In genomic region chr9:98974994-98975712, GRCh38 we compare ENCODE assay signal across 8 cellular contexts. TPM values are rescaled to one million over a fixed set of nuclear protein-coding genes. Genes with fewer than 3 reads are reported as not detected.
DNase-seq lines count a peak whose midpoint lies in the region; ATAC-seq lines count a peak whose summit lies in the region.

No MANE protein-coding gene starts in this region.

- peaks cover 26% of the 10 kb centered on the region for H3K27me3 Mint-ChIP-seq in activated CD4-positive, alpha-beta memory T cell treated with anti-CD3 and anti-CD28 coated beads, Interleukin-2, amount 10 ng/mL, durations not matched to agents 7 days and 5 days
- peaks cover 14% of the 10 kb centered on the region for H3K27me3 Mint-ChIP-seq in memory B cell

- ATAC-seq in GM19023 (IDR thresholded peaks at IDR 0.05; ENCODE audit: unreplicated experiment) (peak; percentile 86), HG03175 (IDR thresholded peaks at IDR 0.05; ENCODE audit: unreplicated experiment) (peak; percentile 92), memory B cell (ENCODE audit: low read depth) (peak; percentile 93)

- H3K9me3 Mint-ChIP-seq in activated CD4-positive, alpha-beta memory T cell treated with anti-CD3 and anti-CD28 coated beads, Interleukin-2, amount 10 ng/mL, durations not matched to agents 7 days and 5 days: no peaks in the 10 kb centered on the region
- no peaks in the 10 kb centered on the region for H3K9me3 Mint-ChIP-seq in memory B cell

- DNase-seq in AML-193 (lab: John Stamatoyannopoulos, UW) (peak; percentile 24 to 25), NCI-H524 (lab: John Stamatoyannopoulos, UW) (peak; percentile 69 to 85), memory B cell (ENCODE audit: low spot score in 2 of 2) (peak; percentile 79 to 86)
- peak; percentile 82 for DNase-seq in activated CD4-positive, alpha-beta memory T cell treated with anti-CD3 and anti-CD28 coated beads, Interleukin-2, amount 10 ng/mL, durations not matched to agents 7 days and 5 days
- peak; percentile 70 for DNase-seq in effector CD4-positive, alpha-beta T cell
- DNase-seq in stimulated activated CD8-positive, alpha-beta memory T cell treated with anti-CD3 and anti-CD28 coated beads, Interleukin-12 subunit alpha, Interleukin-12 subunit beta, amount 100 ng/mL, for 1 hour (ENCODE audit: low read depth): peak; percentile 68

- POLR2A ChIA-PET in activated CD4-positive, alpha-beta memory T cell treated with anti-CD3 and anti-CD28 coated beads, Interleukin-2, amount 10 ng/mL, durations not matched to agents 7 days and 5 days (lab: Charles Lee): interaction anchor here (0.6 kb wide), 1 partner anchor 118 kb away, joined by 3 read pairs; no protein-coding TSS in a partner anchor

- H3K27ac Mint-ChIP-seq in activated CD4-positive, alpha-beta memory T cell treated with anti-CD3 and anti-CD28 coated beads, Interleukin-2, amount 10 ng/mL, durations not matched to agents 7 days and 5 days: no peak overlapping the region
- H3K27ac Mint-ChIP-seq in memory B cell: no peak overlapping the region

- peaks cover 8% of the 10 kb centered on the region for H3K4me1 Mint-ChIP-seq in activated CD4-positive, alpha-beta memory T cell treated with anti-CD3 and anti-CD28 coated beads, Interleukin-2, amount 10 ng/mL, durations not matched to agents 7 days and 5 days
- H3K4me1 Mint-ChIP-seq in memory B cell: peaks cover 5% of the 10 kb centered on the region

- CTCF ChIA-PET in activated CD4-positive, alpha-beta memory T cell treated with anti-CD3 and anti-CD28 coated beads, Interleukin-2, amount 10 ng/mL, durations not matched to agents 7 days and 5 days (lab: Charles Lee): interaction anchor here (0.6 to 2.4 kb wide), 20 partner anchors 9 to 294 kb away, joined by 3 to 19 read pairs (median 5); partner anchors contain the start of genes GALNT12 and TGFBR1

- no peak overlapping the region for H3K4me3 Mint-ChIP-seq in activated CD4-positive, alpha-beta memory T cell treated with anti-CD3 and anti-CD28 coated beads, Interleukin-2, amount 10 ng/mL, durations not matched to agents 7 days and 5 days
- H3K4me3 Mint-ChIP-seq in memory B cell: peak overlapping the region; percentile 35

- H3K36me3 Mint-ChIP-seq in activated CD4-positive, alpha-beta memory T cell treated with anti-CD3 and anti-CD28 coated beads, Interleukin-2, amount 10 ng/mL, durations not matched to agents 7 days and 5 days (ENCODE audit: low read depth): no peaks in the 10 kb centered on the region
- H3K36me3 Mint-ChIP-seq in memory B cell: no peaks in the 10 kb centered on the region

RNA-seq across cellular contexts. Expression of gene COL15A1, which starts 31.4 kb away (rescaled TPM):
- under 1 TPM; 0.30 to 0.33 TPM for total RNA-seq in activated CD4-positive, alpha-beta memory T cell treated with anti-CD3 and anti-CD28 coated beads, Interleukin-2, amount 10 ng/mL, durations not matched to agents 7 days and 5 days

Comparison
In these comparisons a context has a peak if more than half of its experiments do, and no peak if none do; other contexts are left out.
1. Peak in every context shown above with its lines: DNase-seq and ATAC-seq.
2. DNase-seq: peak in every context shown above with its lines; median percentile 82 in memory B cell; 82 in activated CD4-positive, alpha-beta memory T cell treated with anti-CD3 and anti-CD28 coated beads, Interleukin-2, amount 10 ng/mL, durations not matched to agents 7 days and 5 days; 77 in NCI-H524; 70 in effector CD4-positive, alpha-beta T cell; 68 in stimulated activated CD8-positive, alpha-beta memory T cell treated with anti-CD3 and anti-CD28 coated beads, Interleukin-12 subunit alpha, Interleukin-12 subunit beta, amount 100 ng/mL, for 1 hour; 24 in AML-193.